15 cellular contexts compared by ENCODE assay signal in the genomic region with DNA sequence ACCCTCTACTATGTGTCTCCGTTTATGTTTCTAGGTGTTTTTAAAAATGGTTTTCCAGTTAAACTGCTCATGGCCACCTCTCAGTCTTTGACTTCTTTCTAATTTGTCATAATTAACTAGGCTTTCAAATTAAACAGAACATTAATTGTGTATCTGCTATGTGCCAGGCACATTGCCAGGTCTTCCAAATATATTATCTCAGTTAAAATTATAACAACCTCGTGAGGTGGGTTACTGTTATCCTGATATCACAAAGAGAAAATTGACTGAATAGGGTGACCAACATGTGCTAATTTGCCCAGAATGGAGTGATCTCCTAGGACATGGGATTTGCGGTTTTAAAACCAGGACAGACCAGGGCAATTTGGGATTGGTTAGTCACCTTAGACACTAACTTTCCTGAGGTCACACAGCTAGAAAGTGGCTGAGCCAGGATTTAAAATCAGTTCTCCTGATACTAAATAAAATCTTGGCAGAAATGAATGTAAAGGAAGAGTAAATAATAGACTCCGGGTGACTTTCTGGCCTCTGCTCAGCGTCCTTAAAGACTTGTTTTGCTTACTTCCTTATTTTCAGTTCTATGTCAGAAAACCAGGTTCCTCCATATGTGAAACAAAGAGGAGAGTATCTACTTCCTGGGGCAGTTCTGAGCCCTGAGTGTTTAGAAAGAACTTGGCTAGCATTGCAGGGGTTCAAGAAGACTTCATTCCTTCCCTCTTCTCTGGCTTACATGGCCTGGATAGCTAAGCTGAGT.
DNase-seq lines count a peak whose midpoint lies in the region; ATAC-seq and TF ChIP-seq lines count a peak whose summit lies in the region.
"Had no signal": no experiment of that assay in that cellular context is flagged by ENCODE, and none has a peak within 500 bp of the region (broad histone marks: within the 10 kb centered on the region; RNA-seq: fewer than 3 reads in every experiment).

No MANE protein-coding gene starts in this region.

- no peaks in the 10 kb centered on the region for H3K27me3 ChIP-seq in OCI-LY3 (ENCODE audit: low read depth, low read length)
- H3K27me3 ChIP-seq: body of pancreas had no signal

- peak overlapping the region; percentile 87 to 99 (median 89) for H3K27ac Mint-ChIP-seq in IgD-negative memory B cell
- H3K27ac Mint-ChIP-seq in activated T-cell treated with anti-CD3 and anti-CD28 coated beads, Interleukin-2, amount 50 U/mL, for 72 hours = no peak overlapping the region
- no peak overlapping the region for H3K27ac Mint-ChIP-seq in stimulated activated naive CD8-positive, alpha-beta T cell treated with anti-CD3 and anti-CD28 coated beads, Interleukin-15, amount 100 ng/mL, for 72 hours

- peak overlapping the region; percentile 93 for H3K9ac ChIP-seq in OCI-LY3 (ENCODE audit: low read length)

- H3K79me2 ChIP-seq in OCI-LY3 (ENCODE audit: low read length) = 0 out of 2 replicates have a peak, but pooled peaks cover 3% of the 10 kb centered on the region

- peak; percentile 59 for ATAC-seq in left colon
- ATAC-seq in activated T-cell treated with anti-CD3 and anti-CD28 coated beads, Interleukin-2, amount 50 U/mL, for 72 hours (replicated peaks in 1 of 2) = no peak
- ATAC-seq in stimulated activated naive CD8-positive, alpha-beta T cell treated with anti-CD3 and anti-CD28 coated beads, Interleukin-15, amount 100 ng/mL, for 72 hours = no peak
- ATAC-seq: body of pancreas, Panc1 had no signal

- no peaks in the 10 kb centered on the region for H3K9me3 ChIP-seq in OCI-LY3 (ENCODE audit: insufficient read depth, low read length)
- H3K9me3 ChIP-seq: body of pancreas had no signal

- H3K36me3 Mint-ChIP-seq in IgD-negative memory B cell = no peaks in the 10 kb centered on the region
- no peaks in the 10 kb centered on the region for H3K36me3 Mint-ChIP-seq in activated T-cell treated with anti-CD3 and anti-CD28 coated beads, Interleukin-2, amount 50 U/mL, for 72 hours (ENCODE audit: insufficient read depth in 2 of 2)

- H4K20me1 ChIP-seq in OCI-LY3 (ENCODE audit: insufficient read depth, low read length) = no peaks in the 10 kb centered on the region

- H3K4me3 Mint-ChIP-seq in IgD-negative memory B cell = peak overlapping the region; percentile 62 to 93 (median 76)
- H3K4me3 Mint-ChIP-seq in activated T-cell treated with anti-CD3 and anti-CD28 coated beads, Interleukin-2, amount 50 U/mL, for 72 hours = no peak overlapping the region
- no peak overlapping the region for H3K4me3 Mint-ChIP-seq in stimulated activated naive CD8-positive, alpha-beta T cell treated with anti-CD3 and anti-CD28 coated beads, Interleukin-15, amount 100 ng/mL, for 72 hours

- H2AFZ ChIP-seq in OCI-LY3 (ENCODE audit: low read depth, low read length) = no peak overlapping the region

- no peaks in the 10 kb centered on the region for H3K9me3 Mint-ChIP-seq in IgD-negative memory B cell
- no peaks in the 10 kb centered on the region for H3K9me3 Mint-ChIP-seq in activated T-cell treated with anti-CD3 and anti-CD28 coated beads, Interleukin-2, amount 50 U/mL, for 72 hours
- H3K9me3 Mint-ChIP-seq in stimulated activated naive CD8-positive, alpha-beta T cell treated with anti-CD3 and anti-CD28 coated beads, Interleukin-15, amount 100 ng/mL, for 72 hours = no peaks in the 10 kb centered on the region

- H3K27ac ChIP-seq in OCI-LY3 (ENCODE audit: low read length) (peak overlapping the region; percentile 97), substantia nigra (ENCODE audit: low read depth, low read length, poor library complexity, severe bottlenecking) (peak overlapping the region; percentile 13)

- DNase-seq in left colon (no peak), substantia nigra (lab: John Stamatoyannopoulos, UW) (no peak), posterior cingulate gyrus (no peak), NCI-H2107 treated with DMSO at 0.1 percent for 48 hours (lab: John Stamatoyannopoulos, UW; ENCODE audit: unreplicated experiment) (no peak)
- no peak for DNase-seq in activated T-cell treated with anti-CD3 and anti-CD28 coated beads, Interleukin-2, amount 50 U/mL, for 72 hours
- DNase-seq in stimulated activated naive CD8-positive, alpha-beta T cell treated with anti-CD3 and anti-CD28 coated beads, Interleukin-15, amount 100 ng/mL, for 72 hours = no peak
- DNase-seq: activated CD4-positive, alpha-beta T cell treated with anti-CD3 and anti-CD28 coated beads, Interleukin-2, amount 50 U/mL, for 48 hours; activated effector memory CD4-positive, alpha-beta T cell treated with Interleukin-2 at 50 U/mL for 16 hours; body of pancreas; NCI-H2107; stimulated activated CD4-positive, alpha-beta T cell treated with anti-CD3 and anti-CD28 coated beads, Interleukin-4, amount 100 ng/mL, for 1 hour; stimulated activated naive CD4-positive, alpha-beta T cell treated with Interleukin-2 at 50 U/mL for 16 hours had no signal

- intact Hi-C loops in left colon (cut with DNase I, micrococcal nuclease) (no loop called here), posterior cingulate gyrus (cut with DNase I) (no loop called here)

- H3K4me2 ChIP-seq in OCI-LY3 (ENCODE audit: low read length) = peak overlapping the region; percentile 92

- peaks cover 5% of the 10 kb centered on the region for H3K27me3 Mint-ChIP-seq in IgD-negative memory B cell
- peaks cover 32% of the 10 kb centered on the region for H3K27me3 Mint-ChIP-seq in activated T-cell treated with anti-CD3 and anti-CD28 coated beads, Interleukin-2, amount 50 U/mL, for 72 hours (ENCODE audit: low read depth)
- peaks cover 17% of the 10 kb centered on the region for H3K27me3 Mint-ChIP-seq in stimulated activated naive CD8-positive, alpha-beta T cell treated with anti-CD3 and anti-CD28 coated beads, Interleukin-15, amount 100 ng/mL, for 72 hours

- peak overlapping the region; percentile 65 for H3K4me3 ChIP-seq in OCI-LY3 (ENCODE audit: low read length)
- H3K4me3 ChIP-seq: body of pancreas had no signal

- peaks cover 61% of the 10 kb centered on the region for H3K4me1 ChIP-seq in OCI-LY3 (ENCODE audit: low read length)

- H3K36me3 ChIP-seq in OCI-LY3 (replicated peaks; ENCODE audit: low read depth, low read length) = peaks cover 3% of the 10 kb centered on the region

- TF ChIP-seq CTCF in OCI-LY3 (IDR thresholded peaks at IDR 0.05; ENCODE audit: low read depth, low read length) = no peak

- peaks cover 41 to 50% (median 48%) of the 10 kb centered on the region in 3 donors for H3K4me1 Mint-ChIP-seq in IgD-negative memory B cell
- H3K4me1 Mint-ChIP-seq in activated T-cell treated with anti-CD3 and anti-CD28 coated beads, Interleukin-2, amount 50 U/mL, for 72 hours (ENCODE audit: low read depth) = no peaks in the 10 kb centered on the region
- peaks cover 5% of the 10 kb centered on the region for H3K4me1 Mint-ChIP-seq in stimulated activated naive CD8-positive, alpha-beta T cell treated with anti-CD3 and anti-CD28 coated beads, Interleukin-15, amount 100 ng/mL, for 72 hours

Comparison
In these comparisons a context has a peak if more than half of its experiments do, and no peak if none do; other contexts are left out.
1. H3K27ac Mint-ChIP-seq: peak in IgD-negative memory B cell (3 of 3); none in activated T-cell treated with anti-CD3 and anti-CD28 coated beads, Interleukin-2, amount 50 U/mL, for 72 hours (single experiment) and stimulated activated naive CD8-positive, alpha-beta T cell treated with anti-CD3 and anti-CD28 coated beads, Interleukin-15, amount 100 ng/mL, for 72 hours (0 of 2).
2. H3K4me3 Mint-ChIP-seq: peak in IgD-negative memory B cell (4 of 4); none in activated T-cell treated with anti-CD3 and anti-CD28 coated beads, Interleukin-2, amount 50 U/mL, for 72 hours (0 of 2) and stimulated activated naive CD8-positive, alpha-beta T cell treated with anti-CD3 and anti-CD28 coated beads, Interleukin-15, amount 100 ng/mL, for 72 hours (0 of 2).